Comparison of ENCODE assay signal across 14 cellular contexts in the genomic region with DNA sequence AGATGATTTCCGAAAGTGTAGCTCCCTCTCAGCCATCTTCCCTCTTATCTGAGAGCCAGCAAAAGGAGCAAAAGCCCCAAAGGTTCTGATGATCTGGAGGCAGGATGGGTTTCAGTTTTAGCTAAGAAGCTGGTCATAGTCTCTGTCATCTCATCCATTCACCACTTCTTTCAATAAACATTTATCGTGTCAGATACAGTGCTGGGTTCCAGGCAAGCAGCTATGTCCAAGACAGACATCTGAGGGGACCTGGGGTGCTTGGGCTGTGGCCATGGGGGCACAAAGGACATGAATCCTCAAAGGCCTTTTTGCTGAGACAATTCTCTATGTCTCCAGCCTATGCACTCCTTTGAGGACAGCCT. TPM values are rescaled to one million over a fixed set of nuclear protein-coding genes. Genes with fewer than 3 reads are reported as not detected.
DNase-seq lines count a peak whose midpoint lies in the region; ATAC-seq, FAIRE-seq and TF ChIP-seq lines count a peak whose summit lies in the region.
"Had no signal": no experiment of that assay in that cellular context is flagged by ENCODE, and none has a peak within 500 bp of the region (broad histone marks: within the 10 kb centered on the region; RNA-seq: fewer than 3 reads in every experiment).

No MANE protein-coding gene starts in this region.

- H3K27me3 ChIP-seq in Caco-2 (replicated peaks; ENCODE audit: control insufficient read depth, insufficient read depth, low read length) (no peaks in the 10 kb centered on the region), KMS-11 (ENCODE audit: insufficient read depth, low read depth) (no peaks in the 10 kb centered on the region; the same call in 1 of the 2 replicates), astrocyte (ENCODE audit: insufficient read depth, low read length) (peaks cover 3% of the 10 kb centered on the region), adrenal gland (no peaks in the 10 kb centered on the region)
- H3K27me3 ChIP-seq: testis had no signal

- H3K4me2 ChIP-seq in KMS-11 (peak overlapping the region; percentile 89), astrocyte (ENCODE audit: low read length) (peak overlapping the region; percentile 90)

- TF ChIP-seq CTCF in Caco-2 (IDR thresholded peaks at IDR 0.05; ENCODE audit: insufficient read depth in 1 of 2, low read depth in 1 of 2, low read length in 1 of 2, severe bottlenecking in 1 of 2, unreplicated experiment in 1 of 2): no peak
- no peak for TF ChIP-seq CTCF in KMS-11 (conservative IDR thresholded peaks at IDR 0.05; ENCODE audit: low read depth, low read length)
- no peak for TF ChIP-seq CTCF in astrocyte (IDR thresholded peaks at IDR 0.05; ENCODE audit: insufficient read depth, low read depth, low read length)
- no peak for TF ChIP-seq CTCF in adrenal gland (IDR thresholded peaks at IDR 0.05)

- H3K27ac ChIP-seq in KMS-11 (no peak overlapping the region), astrocyte (ENCODE audit: low read depth, low read length) (no peak overlapping the region), adrenal gland (no peak overlapping the region)
- H3K27ac ChIP-seq: prostate gland, testis had no signal

- no TSS peak for BruUV-seq in Caco-2 (replicated peaks; lab: Mats Ljungman, UMichigan)

- no peak for TF ChIP-seq POLR2A in adrenal gland (IDR thresholded peaks at IDR 0.05)

- H3K4me1 Mint-ChIP-seq in Caco-2 (ENCODE audit: low read depth, unreplicated experiment) (peaks cover 22% of the 10 kb centered on the region), astrocyte (ENCODE audit: low read depth, unreplicated experiment) (peaks cover 18% of the 10 kb centered on the region), naive B cell (peaks cover 16 to 22% (median 18%) of the 10 kb centered on the region in 3 donors)

- peaks cover 21% of the 10 kb centered on the region for H3K36me3 Mint-ChIP-seq in Caco-2 (ENCODE audit: insufficient read depth, unreplicated experiment)
- H3K36me3 Mint-ChIP-seq in astrocyte (ENCODE audit: low read depth, unreplicated experiment): peaks cover 1% of the 10 kb centered on the region
- H3K36me3 Mint-ChIP-seq in naive B cell: no peaks in the 10 kb centered on the region

- H3K36me3 ChIP-seq in Caco-2 (ENCODE audit: control insufficient read depth, insufficient read depth, low read length): no peaks in the 10 kb centered on the region
- no peaks in the 10 kb centered on the region for H3K36me3 ChIP-seq in KMS-11 (ENCODE audit: insufficient read depth)
- H3K36me3 ChIP-seq in astrocyte (ENCODE audit: insufficient read depth, low read length): no peaks in the 10 kb centered on the region
- no peaks in the 10 kb centered on the region for H3K36me3 ChIP-seq in adrenal gland (replicated peaks in 1 of 2)
- H3K36me3 ChIP-seq: prostate gland had no signal

- H3K79me2 ChIP-seq in KMS-11 (ENCODE audit: insufficient read depth, low read depth) (no peaks in the 10 kb centered on the region; the same call in 1 of the 2 replicates), astrocyte (ENCODE audit: insufficient read depth, low read length) (peaks cover 4% of the 10 kb centered on the region)

- no peaks in the 10 kb centered on the region for H4K20me1 ChIP-seq in KMS-11 (ENCODE audit: insufficient read depth)
- H4K20me1 ChIP-seq in astrocyte (ENCODE audit: insufficient read depth, low read length): no peaks in the 10 kb centered on the region

- no peaks in the 10 kb centered on the region for H3K9me3 Mint-ChIP-seq in Caco-2 (ENCODE audit: unreplicated experiment)
- no peaks in the 10 kb centered on the region for H3K9me3 Mint-ChIP-seq in astrocyte (ENCODE audit: unreplicated experiment)
- peaks cover 0 to 2% (median 0%) of the 10 kb centered on the region in 7 donors for H3K9me3 Mint-ChIP-seq in naive B cell

- H2AFZ ChIP-seq in KMS-11 (ENCODE audit: low read depth) (peak overlapping the region; percentile 92; the same call in 1 of the 2 replicates), astrocyte (ENCODE audit: low read depth, low read length) (no peak overlapping the region)

- CTCF ChIA-PET in Caco-2 (lab: Charles Lee): interaction anchor here (2.7 kb wide), 1 partner anchor 63 kb away, joined by 8 read pairs; a partner anchor contains a TSS

- H3K4me3 ChIP-seq in Caco-2 (ENCODE audit: low read depth, low read length) (no peak overlapping the region; the same call in 1 of the 2 replicates), KMS-11 (IDR thresholded peaks at IDR 0.05; ENCODE audit: insufficient read depth, low read depth, low read length) (no peak overlapping the region), astrocyte (ENCODE audit: insufficient read depth, low read depth, low read length) (no peak overlapping the region), adrenal gland (no peak overlapping the region)

- H3K27me3 Mint-ChIP-seq in Caco-2 (ENCODE audit: insufficient read depth, unreplicated experiment) (no peaks in the 10 kb centered on the region), astrocyte (ENCODE audit: low read depth, unreplicated experiment) (peaks cover 39% of the 10 kb centered on the region), naive B cell (peaks cover 55 to 73% (median 70%) of the 10 kb centered on the region in 3 donors)

- peak overlapping the region; percentile 69; the same call in 1 of the 2 replicates for H3K9ac ChIP-seq in KMS-11
- H3K9ac ChIP-seq in astrocyte (ENCODE audit: low read length): peak overlapping the region; percentile 76

- ATAC-seq in naive B cell (ENCODE audit: low read depth in 2 of 2) (no peak), GM18502 (IDR thresholded peaks at IDR 0.05; ENCODE audit: poor library complexity, unreplicated experiment) (no peak), GM18868 (IDR thresholded peaks at IDR 0.05; ENCODE audit: unreplicated experiment) (no peak)

- no peaks in the 10 kb centered on the region for H3K9me3 ChIP-seq in Caco-2
- no peaks in the 10 kb centered on the region for H3K9me3 ChIP-seq in astrocyte (ENCODE audit: insufficient read depth, low read depth, low read length)
- no peaks in the 10 kb centered on the region for H3K9me3 ChIP-seq in adrenal gland (replicated peaks in 1 of 3)
- H3K9me3 ChIP-seq: prostate gland, testis had no signal

- POLR2A ChIA-PET in Caco-2 (lab: Charles Lee): no interaction called here

- no peak overlapping the region for H3K27ac Mint-ChIP-seq in Caco-2 (ENCODE audit: unreplicated experiment)
- no peak overlapping the region for H3K27ac Mint-ChIP-seq in astrocyte (ENCODE audit: unreplicated experiment)
- H3K27ac Mint-ChIP-seq in naive B cell: peak overlapping the region in 1 of 6 donors; percentile 47

- H3K4me3 Mint-ChIP-seq in Caco-2 (ENCODE audit: unreplicated experiment): peak overlapping the region; percentile 85
- H3K4me3 Mint-ChIP-seq in astrocyte (ENCODE audit: unreplicated experiment): peak overlapping the region; percentile 85
- peak overlapping the region; percentile 78 to 95 (median 90) for H3K4me3 Mint-ChIP-seq in naive B cell

- FAIRE-seq in astrocyte (lab: Jason Lieb, UNC): no peak
- FAIRE-seq: TTC549 had no signal

- 63 to 70% (median 67%) methylated on average over 2 of the region's 2 CpGs for WGBS in adrenal gland, 4 donors

- H3K4me1 ChIP-seq in Caco-2 (peaks cover 22% of the 10 kb centered on the region), KMS-11 (ENCODE audit: low read depth, poor library complexity, severe bottlenecking) (peaks cover 13% of the 10 kb centered on the region), astrocyte (ENCODE audit: insufficient read depth, low read length) (peaks cover 26% of the 10 kb centered on the region), adrenal gland (replicated peaks in 1 of 2) (peaks cover 14 to 17% of the 10 kb centered on the region in 2 donors)

- no peak for DNase-seq in Caco-2
- no peak for DNase-seq in astrocyte (ENCODE audit: low read depth)
- no peak for DNase-seq in naive B cell
- DNase-seq in adrenal gland: no peak
- no peak for DNase-seq in hypothalamus (lab: John Stamatoyannopoulos, UW)
- DNase-seq: activated effector memory CD4-positive, alpha-beta T cell treated with Interleukin-2 at 50 U/mL for 16 hours; cortex of kidney; Kasumi-1; testis had no signal

- intact Hi-C loops in Caco-2 (cut with micrococcal nuclease; ENCODE audit: unreplicated experiment) (loop anchor here (2.0 kb wide), 1 partner anchor 32 kb away; no protein-coding TSS in a partner anchor), adrenal gland (cut with DNase I) (no loop called here)

RNA-seq across cellular contexts. Expression of a gene that starts 1.0 kb away (rescaled TPM):
- total RNA-seq in Caco-2 (2022) (37.8 and 48.5 TPM in 2 replicates), astrocyte (10.6 and 11.4 TPM in 2 replicates), adrenal gland (1 to 10 TPM in 6 of 8 donors, under 1 TPM in 2; 0.26 to 3.5 (median 2.2) TPM)
- polyA plus RNA-seq in naive B cell (ENCODE audit: low read depth in 6 of 6) (under 1 TPM in 1 of 6 donors, not detected in 5; 0.12 TPM), adrenal gland (1 to 10 TPM; 1.9 to 6.6 (median 1.9) TPM)
